ENCODE assay signal across 8 cellular contexts in genomic region chr14:55579724-55580400, GRCh38. TPM values are rescaled to one million over a fixed set of nuclear protein-coding genes. Genes with fewer than 3 reads are reported as not detected.
DNase-seq lines count a peak whose midpoint lies in the region; ATAC-seq and TF ChIP-seq lines count a peak whose summit lies in the region.

A gene with protein sequence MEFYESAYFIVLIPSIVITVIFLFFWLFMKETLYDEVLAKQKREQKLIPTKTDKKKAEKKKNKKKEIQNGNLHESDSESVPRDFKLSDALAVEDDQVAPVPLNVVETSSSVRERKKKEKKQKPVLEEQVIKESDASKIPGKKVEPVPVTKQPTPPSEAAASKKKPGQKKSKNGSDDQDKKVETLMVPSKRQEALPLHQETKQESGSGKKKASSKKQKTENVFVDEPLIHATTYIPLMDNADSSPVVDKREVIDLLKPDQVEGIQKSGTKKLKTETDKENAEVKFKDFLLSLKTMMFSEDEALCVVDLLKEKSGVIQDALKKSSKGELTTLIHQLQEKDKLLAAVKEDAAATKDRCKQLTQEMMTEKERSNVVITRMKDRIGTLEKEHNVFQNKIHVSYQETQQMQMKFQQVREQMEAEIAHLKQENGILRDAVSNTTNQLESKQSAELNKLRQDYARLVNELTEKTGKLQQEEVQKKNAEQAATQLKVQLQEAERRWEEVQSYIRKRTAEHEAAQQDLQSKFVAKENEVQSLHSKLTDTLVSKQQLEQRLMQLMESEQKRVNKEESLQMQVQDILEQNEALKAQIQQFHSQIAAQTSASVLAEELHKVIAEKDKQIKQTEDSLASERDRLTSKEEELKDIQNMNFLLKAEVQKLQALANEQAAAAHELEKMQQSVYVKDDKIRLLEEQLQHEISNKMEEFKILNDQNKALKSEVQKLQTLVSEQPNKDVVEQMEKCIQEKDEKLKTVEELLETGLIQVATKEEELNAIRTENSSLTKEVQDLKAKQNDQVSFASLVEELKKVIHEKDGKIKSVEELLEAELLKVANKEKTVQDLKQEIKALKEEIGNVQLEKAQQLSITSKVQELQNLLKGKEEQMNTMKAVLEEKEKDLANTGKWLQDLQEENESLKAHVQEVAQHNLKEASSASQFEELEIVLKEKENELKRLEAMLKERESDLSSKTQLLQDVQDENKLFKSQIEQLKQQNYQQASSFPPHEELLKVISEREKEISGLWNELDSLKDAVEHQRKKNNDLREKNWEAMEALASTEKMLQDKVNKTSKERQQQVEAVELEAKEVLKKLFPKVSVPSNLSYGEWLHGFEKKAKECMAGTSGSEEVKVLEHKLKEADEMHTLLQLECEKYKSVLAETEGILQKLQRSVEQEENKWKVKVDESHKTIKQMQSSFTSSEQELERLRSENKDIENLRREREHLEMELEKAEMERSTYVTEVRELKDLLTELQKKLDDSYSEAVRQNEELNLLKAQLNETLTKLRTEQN (N-terminal part only) (plus strand): TSS chr14:55580207. CDS start chr14:55612049, 31,842 bp downstream.

- peak within 1 kb of the TSS; percentile 90 for H3K27ac ChIP-seq in left lung

- DNase-seq in AG09319 (ENCODE audit: extremely low read depth, low read depth) = peak; percentile 61
- peak; percentile 86 for DNase-seq in NCI-H510A treated with DMSO at 0.1 percent for 48 hours (lab: John Stamatoyannopoulos, UW)
- DNase-seq in activated CD4-positive, alpha-beta T cell treated with anti-CD3 and anti-CD28 coated beads, Interleukin-2, amount 10 ng/mL, durations not matched to agents 7 days and 5 days = peak; percentile 84
- peak; percentile 51 for DNase-seq in dedifferentiated amniotic fluid mesenchymal stem cell (ENCODE audit: extremely low spot score)
- DNase-seq in left lung = peak; percentile 86 to 97
- DNase-seq in stimulated activated CD4-positive, alpha-beta T cell treated with anti-CD3 and anti-CD28 coated beads, Interleukin-2, amount 100 ng/mL, for 48 hours = peak; percentile 78 to 79

- peak; percentile 88 for ATAC-seq in GM19023 (IDR thresholded peaks at IDR 0.05; ENCODE audit: unreplicated experiment)
- ATAC-seq in HG03196 (IDR thresholded peaks at IDR 0.05; ENCODE audit: unreplicated experiment) = peak; percentile 80
- peak; percentile 96 for ATAC-seq in left lung

- CTCF ChIA-PET in activated CD4-positive, alpha-beta T cell treated with anti-CD3 and anti-CD28 coated beads, Interleukin-2, amount 10 ng/mL, durations not matched to agents 7 days and 5 days (lab: Charles Lee) = no interaction called here

- peaks cover 36% of the 10 kb centered on the region for H3K4me1 Mint-ChIP-seq in activated CD4-positive, alpha-beta T cell treated with anti-CD3 and anti-CD28 coated beads, Interleukin-2, amount 10 ng/mL, durations not matched to agents 7 days and 5 days

- intact Hi-C loops in left lung (cut with DNase I) = no loop called here

- H3K27me3 Mint-ChIP-seq in activated CD4-positive, alpha-beta T cell treated with anti-CD3 and anti-CD28 coated beads, Interleukin-2, amount 10 ng/mL, durations not matched to agents 7 days and 5 days = no peaks in the 10 kb centered on the region

- H3K36me3 Mint-ChIP-seq in activated CD4-positive, alpha-beta T cell treated with anti-CD3 and anti-CD28 coated beads, Interleukin-2, amount 10 ng/mL, durations not matched to agents 7 days and 5 days (ENCODE audit: low read depth) = no peaks in the 10 kb centered on the region

- POLR2A ChIA-PET in activated CD4-positive, alpha-beta T cell treated with anti-CD3 and anti-CD28 coated beads, Interleukin-2, amount 10 ng/mL, durations not matched to agents 7 days and 5 days (lab: Charles Lee) = no interaction called here

- H3K9me3 Mint-ChIP-seq in activated CD4-positive, alpha-beta T cell treated with anti-CD3 and anti-CD28 coated beads, Interleukin-2, amount 10 ng/mL, durations not matched to agents 7 days and 5 days = no peaks in the 10 kb centered on the region

- H3K9me3 ChIP-seq in left lung = no peaks in the 10 kb centered on the region

- peaks cover 10 to 48% of the 10 kb centered on the region in 2 donors for H3K4me1 ChIP-seq in left lung

- H3K4me3 ChIP-seq in left lung = peak within 1 kb of the TSS; percentile 87 to 94

- no peaks in the 10 kb centered on the region for H3K36me3 ChIP-seq in left lung

- H3K4me3 Mint-ChIP-seq in activated CD4-positive, alpha-beta T cell treated with anti-CD3 and anti-CD28 coated beads, Interleukin-2, amount 10 ng/mL, durations not matched to agents 7 days and 5 days = peak within 1 kb of the TSS; percentile 92

- peak within 1 kb of the TSS; percentile 93 for H3K27ac Mint-ChIP-seq in activated CD4-positive, alpha-beta T cell treated with anti-CD3 and anti-CD28 coated beads, Interleukin-2, amount 10 ng/mL, durations not matched to agents 7 days and 5 days

- TF ChIP-seq CTCF in AG09319 (IDR thresholded peaks at IDR 0.05; ENCODE audit: low read depth, low read length) = no peak
- no peak for TF ChIP-seq CTCF in left lung (IDR thresholded peaks at IDR 0.05)

- H3K27me3 ChIP-seq in left lung = no peaks in the 10 kb centered on the region

RNA-seq across cellular contexts. Expression of the gene that starts here (rescaled TPM):
- 10 to 100 TPM; 85.8 to 93.3 TPM for total RNA-seq in activated CD4-positive, alpha-beta T cell treated with anti-CD3 and anti-CD28 coated beads, Interleukin-2, amount 10 ng/mL, durations not matched to agents 7 days and 5 days
- total RNA-seq in left lung = 100 to 1,000 TPM; 125 to 135 TPM

Comparison
In these comparisons a context has a peak if more than half of its experiments do, and no peak if none do; other contexts are left out.
1. Peak in every context shown above with its lines: DNase-seq, ATAC-seq, H3K4me3 ChIP-seq and H3K27ac ChIP-seq.